Comparison of ENCODE assay signal across 8 cellular contexts in the genomic region with DNA sequence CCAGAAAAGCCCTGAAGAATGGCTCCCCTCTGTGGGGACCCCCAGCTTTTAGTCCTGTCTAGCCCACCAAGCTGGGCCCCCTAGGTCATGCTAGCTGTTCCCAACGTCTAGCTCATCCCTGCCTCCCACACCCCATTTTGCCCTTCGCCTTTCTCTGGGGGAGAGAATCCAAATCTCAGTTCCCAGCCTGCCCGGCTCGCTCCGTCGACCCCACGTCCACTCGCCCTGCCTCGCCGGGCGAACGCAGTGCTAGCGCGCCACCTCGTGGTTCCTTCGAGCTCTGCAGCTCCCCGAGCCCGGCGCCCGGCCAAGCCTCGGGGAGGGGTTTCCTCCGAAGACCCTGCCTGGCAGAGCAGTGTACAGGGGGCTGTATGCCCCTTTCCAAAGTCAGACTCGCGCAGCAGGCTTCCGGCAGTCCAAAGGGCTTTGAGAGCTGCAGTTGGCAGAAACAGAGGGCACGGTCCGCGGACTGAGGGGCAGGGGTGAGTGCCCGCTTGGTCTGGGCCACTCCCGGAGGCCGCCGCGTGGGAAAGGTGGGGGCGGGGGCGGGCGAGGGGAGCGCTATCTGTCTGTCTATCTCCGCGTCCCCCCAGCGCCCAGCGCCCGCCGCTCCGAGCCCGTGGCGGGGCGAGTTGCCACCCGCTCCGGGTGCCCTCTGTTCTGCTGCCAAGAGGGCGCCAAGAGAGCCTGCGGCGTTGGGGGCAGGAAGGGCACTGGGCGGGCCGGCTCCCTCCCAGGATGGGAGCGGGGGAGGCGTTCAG. TPM values are rescaled to one million over a fixed set of nuclear protein-coding genes. Genes with fewer than 3 reads are reported as not detected.
DNase-seq lines count a peak whose midpoint lies in the region; ATAC-seq and TF ChIP-seq lines count a peak whose summit lies in the region.

No MANE protein-coding gene starts in this region.

- DNase-seq in AG08396 (ENCODE audit: low spot score) = peak; percentile 85
- DNase-seq in H4 (ENCODE audit: low spot score) = peak; percentile 47
- peak; percentile 85 for DNase-seq in activated T-cell treated with anti-CD3 and anti-CD28 coated beads, Interleukin-2, amount 50 U/mL, for 24 hours
- no peak for DNase-seq in foreskin keratinocyte
- peak; percentile 45 to 80 (median 64) for DNase-seq in ovary
- peak; percentile 54 to 94 for DNase-seq in upper lobe of left lung

- H3K36me3 ChIP-seq in OCI-LY1 (ENCODE audit: insufficient read depth, low read length) = no peaks in the 10 kb centered on the region
- H3K36me3 ChIP-seq in ovary = no peaks in the 10 kb centered on the region
- no peaks in the 10 kb centered on the region for H3K36me3 ChIP-seq in upper lobe of left lung

- peaks cover 85% of the 10 kb centered on the region for H3K27me3 Mint-ChIP-seq in activated T-cell treated with anti-CD3 and anti-CD28 coated beads, Interleukin-2, amount 50 U/mL, for 24 hours

- no peaks in the 10 kb centered on the region for H4K20me1 ChIP-seq in OCI-LY1 (ENCODE audit: insufficient read depth, low read length)

- no peak for TF ChIP-seq EP300 in ovary (IDR thresholded peaks at IDR 0.05)
- no peak for TF ChIP-seq EP300 in upper lobe of left lung (IDR thresholded peaks at IDR 0.05)

- TF ChIP-seq CTCF in OCI-LY1 (IDR thresholded peaks at IDR 0.05; ENCODE audit: low read length) (peak; percentile 96), foreskin keratinocyte (conservative IDR thresholded peaks at IDR 0.05) (peak; percentile 95), ovary (IDR thresholded peaks at IDR 0.05) (peak; percentile 93 to 95 (median 94)), upper lobe of left lung (IDR thresholded peaks at IDR 0.05) (peak; percentile 95 to 99 (median 98))

- H3K4me1 Mint-ChIP-seq in activated T-cell treated with anti-CD3 and anti-CD28 coated beads, Interleukin-2, amount 50 U/mL, for 24 hours (ENCODE audit: low read depth) = peaks cover 33% of the 10 kb centered on the region

- H3K36me3 Mint-ChIP-seq in activated T-cell treated with anti-CD3 and anti-CD28 coated beads, Interleukin-2, amount 50 U/mL, for 24 hours (ENCODE audit: low read depth) = no peaks in the 10 kb centered on the region

- peak overlapping the region; percentile 41; the same call in 1 of the 2 replicates for H3K4me2 ChIP-seq in OCI-LY1 (ENCODE audit: low read length)

- ATAC-seq in foreskin keratinocyte = no peak
- peak; percentile 61 to 71 for ATAC-seq in upper lobe of left lung (ENCODE audit: low FRiP score in 2 of 2)
- no peak for ATAC-seq in HG03457 (IDR thresholded peaks at IDR 0.05; ENCODE audit: unreplicated experiment)

- intact Hi-C loops in ovary (cut with DNase I) = loop anchor here (1.0 to 5.0 kb wide), 5 partner anchors 44 to 429 kb away; no protein-coding TSS in a partner anchor

- WGBS in ovary, 3 donors = 1 to 2% (median 2%) methylated on average over 47 to 56 of the region's 56 CpGs
- 0 to 1% methylated on average over 4 to 49 of the region's 56 CpGs for WGBS in upper lobe of left lung, 2 donors

- H3K4me3 ChIP-seq in OCI-LY1 (ENCODE audit: low read depth, low read length, poor library complexity, severe bottlenecking) (no peak overlapping the region), ovary (peak overlapping the region; percentile 3), upper lobe of left lung (peak overlapping the region in 3 of 4 donors; percentile 37 to 51 (median 46))

- H3K4me3 Mint-ChIP-seq in activated T-cell treated with anti-CD3 and anti-CD28 coated beads, Interleukin-2, amount 50 U/mL, for 24 hours = peak overlapping the region; percentile 59

- H3K9me3 ChIP-seq in OCI-LY1 (ENCODE audit: low read length) = no peaks in the 10 kb centered on the region
- no peaks in the 10 kb centered on the region for H3K9me3 ChIP-seq in ovary
- no peaks in the 10 kb centered on the region for H3K9me3 ChIP-seq in upper lobe of left lung

- H3K27me3 ChIP-seq in OCI-LY1 (ENCODE audit: insufficient read depth, low read length) (peaks cover 5% of the 10 kb centered on the region; the same call in 1 of the 2 replicates), foreskin keratinocyte (peaks cover 45% of the 10 kb centered on the region), ovary (peaks cover 3% of the 10 kb centered on the region), upper lobe of left lung (peaks cover 0 to 47% (median 27%) of the 10 kb centered on the region in 4 donors)

- H3K27ac ChIP-seq in OCI-LY1 (ENCODE audit: low read depth, low read length, poor library complexity, severe bottlenecking) (no peak overlapping the region), foreskin keratinocyte (no peak overlapping the region), ovary (no peak overlapping the region), upper lobe of left lung (no peak overlapping the region)

- no peak overlapping the region for H2AFZ ChIP-seq in OCI-LY1 (ENCODE audit: low read length)

- TF ChIP-seq POLR2A in ovary (IDR thresholded peaks at IDR 0.05) = no peak
- no peak for TF ChIP-seq POLR2A in upper lobe of left lung (IDR thresholded peaks at IDR 0.05)

- H3K79me2 ChIP-seq in OCI-LY1 (ENCODE audit: insufficient read depth, low read length) = no peaks in the 10 kb centered on the region

- no peak overlapping the region for H3K9ac ChIP-seq in OCI-LY1 (ENCODE audit: low read length)

- H3K27ac Mint-ChIP-seq in activated T-cell treated with anti-CD3 and anti-CD28 coated beads, Interleukin-2, amount 50 U/mL, for 24 hours = no peak overlapping the region

- no peaks in the 10 kb centered on the region for H3K9me2 ChIP-seq in OCI-LY1 (ENCODE audit: low read depth, low read length)

- H3K4me1 ChIP-seq in OCI-LY1 (ENCODE audit: insufficient read depth, low read length, severe bottlenecking) (peaks cover 4% of the 10 kb centered on the region), foreskin keratinocyte (no peaks in the 10 kb centered on the region), ovary (ENCODE audit: insufficient read depth) (peaks cover 3% of the 10 kb centered on the region), upper lobe of left lung (peaks cover 33 to 53% (median 38%) of the 10 kb centered on the region in 4 donors)

- H3F3A ChIP-seq in OCI-LY1 (ENCODE audit: insufficient read depth, low read length) = no peaks in the 10 kb centered on the region

- H3K9me3 Mint-ChIP-seq in activated T-cell treated with anti-CD3 and anti-CD28 coated beads, Interleukin-2, amount 50 U/mL, for 24 hours = no peaks in the 10 kb centered on the region

RNA-seq across cellular contexts. Expression of a gene that starts 1.7 kb away (rescaled TPM):
- total RNA-seq in H4 (2014; rRNA removed; shearing (Covaris generic)) = 0.17 TPM in 1 of 2 replicates, not detected in the other
- total RNA-seq in foreskin keratinocyte = 1.2 and 1.3 TPM in 2 replicates
- polyA plus RNA-seq in foreskin keratinocyte = 1.7 and 1.9 TPM in 2 replicates
- 1 to 10 TPM in 1 of 7 donors, under 1 TPM in 5, not detected in 1; 0.11 to 1.3 (median 0.41) TPM for total RNA-seq in ovary
- under 1 TPM; 0.10 to 0.23 TPM for polyA plus RNA-seq in ovary
- total RNA-seq in upper lobe of left lung = under 1 TPM in 4 of 6 donors, not detected in 2; 0.20 to 0.91 (median 0.54) TPM

RNA-seq across cellular contexts. Expression of a gene that starts 27.7 kb away (rescaled TPM):
- total RNA-seq in H4 (2014; rRNA removed; shearing (Covaris generic)) = 0.49 and 1.6 TPM in 2 replicates
- total RNA-seq in foreskin keratinocyte = 0.14 TPM in 1 of 2 replicates, not detected in the other
- polyA plus RNA-seq in foreskin keratinocyte = 0.19 and 0.23 TPM in 2 replicates
- under 1 TPM in 1 of 7 donors, not detected in 6; 0.10 TPM for total RNA-seq in ovary
- not detected for polyA plus RNA-seq in ovary
- total RNA-seq in upper lobe of left lung = 10 to 100 TPM in 1 of 6 donors, 1 to 10 TPM in 4, under 1 TPM in 1; 0.61 to 12.7 (median 2.5) TPM

RNA-seq across cellular contexts. Expression of a gene that starts 59.2 kb away (rescaled TPM):
- total RNA-seq in H4 (2014; rRNA removed; shearing (Covaris generic)) = 106 and 129 TPM in 2 replicates
- total RNA-seq in foreskin keratinocyte (1,046 and 1,112 TPM in 2 replicates), ovary (100 to 1,000 TPM in 1 of 7 donors, 10 to 100 TPM in 6; 23.6 to 132 (median 41.7) TPM), upper lobe of left lung (100 to 1,000 TPM; 193 to 469 (median 350) TPM)
- polyA plus RNA-seq in foreskin keratinocyte (633 and 656 TPM in 2 replicates), ovary (10 to 100 TPM; 28.2 to 34.2 TPM)

Comparison
In these comparisons a context has a peak if more than half of its experiments do, and no peak if none do; other contexts are left out.
1. DNase-seq: peak in AG08396 (single experiment), H4 (single experiment), activated T-cell treated with anti-CD3 and anti-CD28 coated beads, Interleukin-2, amount 50 U/mL, for 24 hours (single experiment), ovary (5 of 5) and upper lobe of left lung (2 of 2); none in foreskin keratinocyte (0 of 2).
2. ATAC-seq: peak in upper lobe of left lung (2 of 2); none in foreskin keratinocyte (single experiment) and HG03457 (single experiment).
3. Peak in every context shown above with its lines, with median percentiles within 50 percentile points of each other: CTCF ChIP-seq.